ENCODE assay signal across 10 cellular contexts in the genomic region with DNA sequence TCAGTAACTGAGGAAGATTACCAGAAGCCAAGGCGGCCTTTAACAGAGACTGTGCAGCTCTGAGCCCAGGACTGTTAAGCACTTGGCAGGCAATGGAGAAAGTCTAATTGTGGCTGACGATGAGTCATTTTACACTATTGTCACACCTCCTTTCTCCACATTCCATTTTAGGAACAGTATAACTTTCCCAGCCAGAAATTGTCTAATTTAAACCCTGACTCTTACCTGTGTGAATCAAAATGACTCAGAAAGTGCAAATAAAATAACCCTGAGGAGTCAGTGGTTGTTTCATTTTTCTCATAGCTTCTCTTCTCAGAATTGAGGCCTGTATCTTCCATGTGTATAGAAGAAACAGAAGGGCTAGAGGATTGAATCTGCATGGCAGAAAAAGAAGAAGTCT. TPM values are rescaled to one million over a fixed set of nuclear protein-coding genes. Genes with fewer than 3 reads are reported as not detected.
A peak's percentile ranks its signal among the peaks of the same experiment; 100 is the strongest.
DNase-seq lines count a peak whose midpoint lies in the region; ATAC-seq, FAIRE-seq and TF ChIP-seq lines count a peak whose summit lies in the region.
"Had no signal": no experiment of that assay in that cellular context is flagged by ENCODE, and none has a peak within 500 bp of the region (broad histone marks: within the 10 kb centered on the region; RNA-seq: fewer than 3 reads in every experiment).

No MANE protein-coding gene starts in this region.

- H3K36me3 ChIP-seq in body of pancreas (replicated peaks in 1 of 2; ENCODE audit: insufficient read depth in 1 of 2, low read depth in 2 of 2) (no peaks in the 10 kb centered on the region), pancreas (no peaks in the 10 kb centered on the region)

- H3K4me3 ChIP-seq in body of pancreas, result no peak overlapping the region
- H3K4me3 ChIP-seq in pancreas, result no peak overlapping the region

- FAIRE-seq in pancreas (lab: Jason Lieb, UNC), result no peak
- FAIRE-seq: GM12891 had no signal

- H3K9me3 ChIP-seq in body of pancreas, result no peaks in the 10 kb centered on the region
- no peaks in the 10 kb centered on the region for H3K9me3 ChIP-seq in pancreas

- intact Hi-C loops in body of pancreas (cut with DNase I) (no loop called here), pancreas (cut with DNase I) (no loop called here)

- ATAC-seq in GM18519 (IDR thresholded peaks at IDR 0.05; ENCODE audit: low FRiP score, unreplicated experiment), result peak; percentile 65
- peak; percentile 78 for ATAC-seq in HG02884 (IDR thresholded peaks at IDR 0.05; ENCODE audit: unreplicated experiment)
- ATAC-seq in body of pancreas, result peak; percentile 6
- ATAC-seq in pancreas, result peak in 3 of 4 donors; percentile 61 to 90 (median 90)
- ATAC-seq in GM19324 (IDR thresholded peaks at IDR 0.05; ENCODE audit: low FRiP score, unreplicated experiment), result no peak

- no peak for TF ChIP-seq CTCF in body of pancreas (IDR thresholded peaks at IDR 0.05)
- TF ChIP-seq CTCF in pancreas (IDR thresholded peaks at IDR 0.05), result no peak

- H3K27me3 ChIP-seq in body of pancreas (no peaks in the 10 kb centered on the region), pancreas (no peaks in the 10 kb centered on the region)

- no peak overlapping the region for H3K27ac ChIP-seq in body of pancreas
- no peak overlapping the region for H3K27ac ChIP-seq in pancreas

- peak in 2 of 4 donors; percentile 4 to 39 for DNase-seq in body of pancreas
- DNase-seq in pancreas, result no peak
- DNase-seq in GM19240 (ENCODE audit: insufficient read length, low spot score), result no peak
- no peak for DNase-seq in NCI-H1092 (lab: John Stamatoyannopoulos, UW)
- no peak for DNase-seq in activated CD4-positive, alpha-beta T cell treated with anti-CD3 and anti-CD28 coated beads for 1 hour

- no peaks in the 10 kb centered on the region for H3K4me1 ChIP-seq in body of pancreas
- no peaks in the 10 kb centered on the region for H3K4me1 ChIP-seq in pancreas

- no peak for TF ChIP-seq POLR2A in body of pancreas (IDR thresholded peaks at IDR 0.05)

- WGBS in body of pancreas, 2 donors, result 67 to 76% methylated on average over 2 of the region's 2 CpGs
- 58 to 77% methylated on average over 2 of the region's 2 CpGs for WGBS in pancreas, 2 donors

RNA-seq across cellular contexts. Expression of a gene that starts 40.0 kb away (rescaled TPM):
- total RNA-seq in body of pancreas (not detected), pancreas (not detected)
- not detected for polyA plus RNA-seq in pancreas
- polyA plus RNA-seq: adipose tissue had no signal

RNA-seq across cellular contexts. Expression of a gene that starts 43.4 kb away (rescaled TPM):
- total RNA-seq in body of pancreas (not detected), pancreas (not detected)
- under 1 TPM in 1 of 2 donors, not detected in 1; 0.02 TPM for polyA plus RNA-seq in pancreas
